ENCODE assay signal across 14 cellular contexts in the genomic region with DNA sequence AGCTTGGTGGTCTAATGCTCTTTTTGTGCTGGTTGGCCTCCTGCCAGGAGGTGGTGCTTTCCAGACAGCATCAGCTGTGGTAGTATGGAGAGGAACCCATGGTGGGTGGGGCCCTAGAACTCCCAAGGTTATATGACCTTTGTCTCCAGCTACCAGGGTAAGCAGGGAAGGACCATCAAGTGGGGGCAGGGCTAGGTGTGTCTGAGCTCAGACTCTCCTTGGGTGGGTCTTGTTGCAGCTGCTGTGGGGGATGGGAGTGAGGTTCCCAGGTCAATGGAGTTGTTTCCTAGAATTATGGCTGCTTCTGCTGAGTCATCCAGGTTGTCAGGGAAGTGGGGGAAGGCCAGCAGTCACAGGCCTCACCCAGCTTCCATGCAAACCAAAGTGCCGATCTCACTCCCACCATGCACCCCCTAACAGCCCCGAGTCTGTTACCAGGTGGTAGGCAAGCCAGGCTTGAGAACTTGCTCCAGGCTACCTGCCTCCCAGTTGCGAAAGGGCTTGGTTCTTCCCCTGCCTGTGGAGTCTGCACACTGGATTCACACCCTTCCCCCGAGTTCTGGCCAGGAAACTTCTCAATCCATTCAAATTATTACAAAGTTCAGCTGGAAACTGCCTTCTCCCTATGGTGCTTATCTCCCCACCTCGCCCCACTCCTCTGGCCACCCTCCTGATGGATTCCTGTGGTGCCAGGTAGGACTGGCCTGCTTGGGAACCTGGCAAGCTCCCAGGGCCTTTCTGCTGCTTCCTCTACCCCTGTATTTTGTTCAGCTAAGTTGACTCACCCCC. TPM values are rescaled to one million over a fixed set of nuclear protein-coding genes. Genes with fewer than 3 reads are reported as not detected.
A peak's percentile ranks its signal among the peaks of the same experiment; 100 is the strongest.
DNase-seq lines count a peak whose midpoint lies in the region; ATAC-seq and TF ChIP-seq lines count a peak whose summit lies in the region.
"Had no signal": no experiment of that assay in that cellular context is flagged by ENCODE, and none has a peak within 500 bp of the region (broad histone marks: within the 10 kb centered on the region; RNA-seq: fewer than 3 reads in every experiment).

No MANE protein-coding gene starts in this region.

- peaks cover 52 to 75% of the 10 kb centered on the region in 2 donors for H3K36me3 Mint-ChIP-seq in stimulated activated naive B cell treated with anti-CD40 and anti-IgM and Interleukin-4, amounts not matched to agents 10 μg/mL and 1 μg/mL and 100 μg/mL, for 72 hours

- H2BK120ac ChIP-seq in IMR-90 (ENCODE audit: low read depth, low read length), result no peak overlapping the region

- no peak overlapping the region for H4K8ac ChIP-seq in IMR-90 (ENCODE audit: low read depth in 2 of 2, low read length in 2 of 2)

- no peak overlapping the region for H4K91ac ChIP-seq in IMR-90 (ENCODE audit: insufficient read depth, low read depth, low read length)

- ATAC-seq in IMR-90 (ENCODE audit: low read depth) (no peak), esophagus mucosa (peak; percentile 26)
- no peak for ATAC-seq in stimulated activated naive B cell treated with anti-CD40 and anti-IgM and Interleukin-4, amounts not matched to agents 10 μg/mL and 1 μg/mL and 100 μg/mL, for 72 hours (replicated peaks)

- intact Hi-C loops in IMR-90 (cut with micrococcal nuclease), result no loop called here

- TF ChIP-seq CTCF in IMR-90 (conservative IDR thresholded peaks at IDR 0.05; ENCODE audit: low read depth, low read length) (no peak), Peyer's patch (IDR thresholded peaks at IDR 0.05) (no peak), GM20000 (IDR thresholded peaks at IDR 0.05; ENCODE audit: extremely low read depth, missing control alignments) (no peak)

- H3K4me2 ChIP-seq in IMR-90 (ENCODE audit: low read depth, low read length), result no peak overlapping the region

- H3K56ac ChIP-seq in IMR-90 (ENCODE audit: extremely low read depth, insufficient read depth, low read length), result no peak overlapping the region

- H2BK20ac ChIP-seq in IMR-90 (ENCODE audit: low read depth, low read length), result no peak overlapping the region

- in situ Hi-C loops in IMR-90 (cut with MboI; ENCODE audit: low sequenced_read_pairs), result no loop called here

- no peaks in the 10 kb centered on the region for H3K9me1 ChIP-seq in IMR-90 (ENCODE audit: insufficient read depth, low read length)

- no peak overlapping the region for H3K23ac ChIP-seq in IMR-90 (ENCODE audit: low read depth, low read length)

- H3K27me3 ChIP-seq in IMR-90 (ENCODE audit: control insufficient read depth, insufficient read depth, low read length) (no peaks in the 10 kb centered on the region), Peyer's patch (no peaks in the 10 kb centered on the region)

- H3K14ac ChIP-seq in IMR-90 (replicated peaks; ENCODE audit: low read depth, low read length), result no peak overlapping the region

- no peak overlapping the region for H3K4me3 Mint-ChIP-seq in stimulated activated naive B cell treated with anti-CD40 and anti-IgM and Interleukin-4, amounts not matched to agents 10 μg/mL and 1 μg/mL and 100 μg/mL, for 72 hours

- whole genome bisulfite sequencing in IMR-90 (ENCODE audit: extremely low coverage in 2 of 2, insufficient read length in 1 of 2), 2 experiments, result 70% methylated on average over 2 of the region's 5 CpGs; no CpG with 5 or more reads in 1 of the 2 experiments

- POLR2A ChIA-PET in IMR-90 (lab: Charles Lee; ENCODE audit: unreplicated experiment), result no interaction called here

- H3K27ac Mint-ChIP-seq in stimulated activated naive B cell treated with anti-CD40 and anti-IgM and Interleukin-4, amounts not matched to agents 10 μg/mL and 1 μg/mL and 100 μg/mL, for 72 hours, result peak overlapping the region; percentile 70

- no peak overlapping the region for H3K18ac ChIP-seq in IMR-90 (ENCODE audit: low read depth, low read length)

- H3K4me1 ChIP-seq in IMR-90 (ENCODE audit: control insufficient read depth, insufficient read depth, low read length) (no peaks in the 10 kb centered on the region), Peyer's patch (peaks cover 0 to 4% (median 0%) of the 10 kb centered on the region in 4 donors)

- no peak overlapping the region for H2AK5ac ChIP-seq in IMR-90 (ENCODE audit: low read depth, low read length)

- CTCF ChIA-PET in IMR-90 (lab: Yijun Ruan, JAX), result no interaction called here

- H3K4me3 ChIP-seq in IMR-90 (ENCODE audit: insufficient read depth, low read depth, low read length) (no peak overlapping the region), Peyer's patch (peak overlapping the region in 1 of 4 donors; percentile 1)

- peaks cover 36 to 40% of the 10 kb centered on the region in 2 donors for H3K9me3 Mint-ChIP-seq in stimulated activated naive B cell treated with anti-CD40 and anti-IgM and Interleukin-4, amounts not matched to agents 10 μg/mL and 1 μg/mL and 100 μg/mL, for 72 hours

- no peak overlapping the region for H3K4ac ChIP-seq in IMR-90 (ENCODE audit: low read depth, low read length)

- H4K5ac ChIP-seq in IMR-90 (ENCODE audit: low read depth, low read length), result no peak overlapping the region

- TF ChIP-seq RAD21 in IMR-90 (IDR thresholded peaks at IDR 0.05; ENCODE audit: low read length), result no peak

- DNase-seq in IMR-90, result no peak
- peak in 2 of 3 donors; percentile 61 for DNase-seq in Peyer's patch
- DNase-seq in stimulated activated naive B cell treated with anti-CD40 and anti-IgM and Interleukin-4, amounts not matched to agents 10 μg/mL and 1 μg/mL and 100 μg/mL, for 72 hours, result no peak
- DNase-seq in NCI-H748 treated with DMSO at 0.1 percent for 48 hours (lab: John Stamatoyannopoulos, UW), result no peak
- DNase-seq in GM20000 (ENCODE audit: low spot score), result no peak
- DNase-seq in DMS79 treated with DMSO at 0.1 percent for 48 hours (lab: John Stamatoyannopoulos, UW), result no peak
- DNase-seq: AML-193, GF-D8, H7, NCI-H1048, NCI-H146, NCI-H82, SIG-M5 had no signal

- no TSS peak for BruUV-seq in IMR-90 (replicated peaks; lab: Mats Ljungman, UMichigan)

- no peak overlapping the region for H3K9ac ChIP-seq in IMR-90 (ENCODE audit: low read depth, low read length)

- no peak overlapping the region for H2BK15ac ChIP-seq in IMR-90 (ENCODE audit: low read depth, low read length)

- H3K9me3 ChIP-seq in IMR-90 (ENCODE audit: control insufficient read depth, insufficient read depth, low read length) (peaks cover 7% of the 10 kb centered on the region), Peyer's patch (peaks cover 0 to 6% (median 0%) of the 10 kb centered on the region in 4 donors)

- no peaks in the 10 kb centered on the region for H4K20me1 ChIP-seq in IMR-90 (ENCODE audit: insufficient read depth, low read length)

- H2AFZ ChIP-seq in IMR-90 (replicated peaks; ENCODE audit: low read length, poor library complexity), result no peak overlapping the region

- no peak overlapping the region for H2BK5ac ChIP-seq in IMR-90 (ENCODE audit: low read depth, low read length, poor library complexity, severe bottlenecking)

- no peaks in the 10 kb centered on the region for H3K79me1 ChIP-seq in IMR-90 (ENCODE audit: low read depth in 1 of 2, low read length in 2 of 2)

- H3K36me3 ChIP-seq in IMR-90 (ENCODE audit: control insufficient read depth, insufficient read depth, low read length) (no peaks in the 10 kb centered on the region), Peyer's patch (no peaks in the 10 kb centered on the region)

- no peaks in the 10 kb centered on the region for H3K27me3 Mint-ChIP-seq in stimulated activated naive B cell treated with anti-CD40 and anti-IgM and Interleukin-4, amounts not matched to agents 10 μg/mL and 1 μg/mL and 100 μg/mL, for 72 hours

- TF ChIP-seq POLR2A in IMR-90 (IDR thresholded peaks at IDR 0.05; ENCODE audit: low read depth, low read length) (no peak), Peyer's patch (IDR thresholded peaks at IDR 0.05) (no peak)

- H2AK9ac ChIP-seq in IMR-90 (replicated peaks; ENCODE audit: low read depth, low read length, poor library complexity), result no peak overlapping the region

- peaks cover 3 to 10% of the 10 kb centered on the region in 2 donors for H3K4me1 Mint-ChIP-seq in stimulated activated naive B cell treated with anti-CD40 and anti-IgM and Interleukin-4, amounts not matched to agents 10 μg/mL and 1 μg/mL and 100 μg/mL, for 72 hours

- dilution Hi-C loops in IMR-90 (cut with HindIII; ENCODE audit: low sequenced_read_pairs, unreplicated experiment), result no loop called here

- H3K27ac ChIP-seq in IMR-90 (ENCODE audit: insufficient read depth, low read length), result no peak overlapping the region
- peak overlapping the region in 1 of 4 donors; percentile 49 for H3K27ac ChIP-seq in Peyer's patch

TF ChIP-seq in IMR-90, 13 proteins besides CTCF, POLR2A, EP300 and RAD21:
- TF ChIP-seq FOS (IDR thresholded peaks at IDR 0.05; ENCODE audit: low read depth, low read length), result no peak
- TF ChIP-seq NFE2L2 (IDR thresholded peaks at IDR 0.05; ENCODE audit: low read depth, low read length), result 0 out of 2 replicates have a peak, but pooled peaks have one; percentile 11

RNA-seq across cellular contexts. Expression of a gene that starts 37.8 kb away (rescaled TPM):
- total RNA-seq in IMR-90 (2012; rRNA removed) (66.3 and 71.9 TPM in 2 replicates), Peyer's patch (10 to 100 TPM; 28.9 to 64.2 (median 48.5) TPM), esophagus mucosa (22.0 TPM)
- 25.2 and 31.4 TPM in 2 replicates for polyA plus RNA-seq in IMR-90 (2012; rRNA removed)
- polyA plus RNA-seq in IMR-90 (2012; cell fraction: cytosol; rRNA removed), result 7.7 and 15.0 TPM in 2 replicates
- 3.3 and 30.7 TPM in 2 replicates for polyA plus RNA-seq in IMR-90 (2012; cell fraction: nucleus; rRNA removed; ENCODE audit: low replicate concordance)

RNA-seq across cellular contexts. Expression of a gene that starts 38.0 kb away (rescaled TPM):
- total RNA-seq in IMR-90 (2012; rRNA removed) (27.4 and 42.8 TPM in 2 replicates), Peyer's patch (10 to 100 TPM; 38.7 to 56.9 (median 43.8) TPM), esophagus mucosa (23.3 TPM)
- 10.3 and 13.3 TPM in 2 replicates for polyA plus RNA-seq in IMR-90 (2012; rRNA removed)
- 1.7 and 2.0 TPM in 2 replicates for polyA plus RNA-seq in IMR-90 (2012; cell fraction: cytosol; rRNA removed)
- 4.0 and 30.8 TPM in 2 replicates for polyA plus RNA-seq in IMR-90 (2012; cell fraction: nucleus; rRNA removed; ENCODE audit: low replicate concordance)

Comparison
In these comparisons a context has a peak if more than half of its experiments do, and no peak if none do; other contexts are left out.
1. DNase-seq: peak in Peyer's patch (2 of 3); none in IMR-90 (single experiment), stimulated activated naive B cell treated with anti-CD40 and anti-IgM and Interleukin-4, amounts not matched to agents 10 μg/mL and 1 μg/mL and 100 μg/mL, for 72 hours (single experiment), NCI-H748 treated with DMSO at 0.1 percent for 48 hours (single experiment), GM20000 (single experiment) and DMS79 treated with DMSO at 0.1 percent for 48 hours (single experiment).